Comparison of ENCODE assay signal across 13 cellular contexts in the genomic region with DNA sequence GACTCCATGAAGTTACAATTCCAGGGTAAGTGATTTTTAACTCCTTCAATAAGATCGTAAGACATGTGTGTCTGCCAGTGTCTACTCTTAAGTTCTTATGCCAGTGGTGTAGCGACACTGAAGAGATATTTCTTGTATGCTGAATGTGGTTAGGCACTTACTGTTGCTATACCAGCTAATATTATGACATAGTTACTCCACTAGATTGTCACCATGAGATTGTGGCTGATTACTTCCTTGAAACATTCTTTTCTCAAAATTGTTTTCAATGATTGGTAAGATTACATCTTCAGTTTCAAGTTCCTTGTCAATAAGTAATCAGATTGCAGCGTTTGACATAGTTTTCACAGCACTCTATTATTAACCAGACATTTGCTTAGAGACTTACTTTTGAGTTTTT.
DNase-seq lines count a peak whose midpoint lies in the region; ATAC-seq and TF ChIP-seq lines count a peak whose summit lies in the region.
"Had no signal": no experiment of that assay in that cellular context is flagged by ENCODE, and none has a peak within 500 bp of the region (broad histone marks: within the 10 kb centered on the region; RNA-seq: fewer than 3 reads in every experiment).

No MANE protein-coding gene starts in this region.

- no peaks in the 10 kb centered on the region for H4K20me1 ChIP-seq in smooth muscle cell (ENCODE audit: low read depth)

- peaks cover 12% of the 10 kb centered on the region for H3K4me1 Mint-ChIP-seq in activated T-cell treated with anti-CD3 and anti-CD28 coated beads, Interleukin-2, amount 50 U/mL, for 4 hours (ENCODE audit: low read depth)
- H3K4me1 Mint-ChIP-seq in central memory CD8-positive, alpha-beta T cell, result peaks cover 7% of the 10 kb centered on the region

- no peak overlapping the region for H2AFZ ChIP-seq in smooth muscle cell (ENCODE audit: low read depth)

- H3K4me3 Mint-ChIP-seq in activated T-cell treated with anti-CD3 and anti-CD28 coated beads, Interleukin-2, amount 50 U/mL, for 4 hours, result peak overlapping the region; percentile 88
- H3K4me3 Mint-ChIP-seq in central memory CD8-positive, alpha-beta T cell, result no peak overlapping the region

- H3K9ac ChIP-seq in smooth muscle cell (ENCODE audit: low read depth), result no peak overlapping the region

- no peak for DNase-seq in activated T-cell treated with anti-CD3 and anti-CD28 coated beads, Interleukin-2, amount 50 U/mL, for 4 hours
- DNase-seq in activated T-cell treated with anti-CD3 and anti-CD28 coated beads for 4 hours, result no peak
- peak; percentile 3 for DNase-seq in NAMALWA (ENCODE audit: low spot score)
- no peak for DNase-seq in central memory CD8-positive, alpha-beta T cell (ENCODE audit: low spot score in 2 of 2)
- no peak for DNase-seq in smooth muscle cell (lab: John Stamatoyannopoulos, UW; ENCODE audit: unreplicated experiment)
- no peak for DNase-seq in GM03348 (ENCODE audit: low spot score)
- no peak for DNase-seq in vagina (ENCODE audit: extremely low spot score in 2 of 2)
- DNase-seq in foreskin fibroblast, result no peak
- DNase-seq: activated gamma-delta T cell treated with Interleukin-2 at 50 U/mL for 16 hours, colonic mucosa, left colon, WERI-Rb-1 had no signal

- 49% methylated on average over 3 of the region's 3 CpGs for whole genome bisulfite sequencing in smooth muscle cell (ENCODE audit: low lambda C conversion rate)

- H3K4me3 ChIP-seq in smooth muscle cell, result peak overlapping the region; percentile 74
- no peak overlapping the region for H3K4me3 ChIP-seq in vagina
- no peak overlapping the region for H3K4me3 ChIP-seq in foreskin fibroblast (ENCODE audit: low read depth in 1 of 2, low read length in 2 of 2)

- ATAC-seq in activated T-cell treated with anti-CD3 and anti-CD28 coated beads, Interleukin-2, amount 50 U/mL, for 4 hours, result no peak
- ATAC-seq in central memory CD8-positive, alpha-beta T cell (replicated peaks; ENCODE audit: extremely low read depth, poor library complexity, severe bottlenecking), result no peak
- ATAC-seq: left colon had no signal

- H3K27me3 ChIP-seq in smooth muscle cell (ENCODE audit: low read depth) (no peaks in the 10 kb centered on the region), vagina (no peaks in the 10 kb centered on the region)
- H3K27me3 ChIP-seq: colonic mucosa, neutrophil had no signal

- peak overlapping the region; percentile 98 for H3K27ac Mint-ChIP-seq in central memory CD8-positive, alpha-beta T cell (ENCODE audit: low read depth)

- no peaks in the 10 kb centered on the region for H3K36me3 ChIP-seq in smooth muscle cell (ENCODE audit: low read depth)
- no peaks in the 10 kb centered on the region for H3K36me3 ChIP-seq in vagina
- H3K36me3 ChIP-seq: colonic mucosa, neutrophil, WERI-Rb-1 had no signal

- no peak overlapping the region for H3K27ac ChIP-seq in smooth muscle cell (ENCODE audit: low read depth)
- no peak overlapping the region for H3K27ac ChIP-seq in vagina
- H3K27ac ChIP-seq: neutrophil had no signal

- intact Hi-C loops in vagina (cut with DNase I), result loop anchor here (10.0 kb wide), 1 partner anchor 155 kb away; the partner anchor contains the start of gene APEX2

- peaks cover 5% of the 10 kb centered on the region for H3K4me1 ChIP-seq in smooth muscle cell (ENCODE audit: low read depth)
- H3K4me1 ChIP-seq in vagina, result peaks cover 4% of the 10 kb centered on the region
- H3K4me1 ChIP-seq: colonic mucosa had no signal

- no peak for TF ChIP-seq POLR2A in vagina (IDR thresholded peaks at IDR 0.05)

- H3F3A ChIP-seq in smooth muscle cell (ENCODE audit: low read depth), result no peaks in the 10 kb centered on the region

- no peaks in the 10 kb centered on the region for H3K27me3 Mint-ChIP-seq in activated T-cell treated with anti-CD3 and anti-CD28 coated beads, Interleukin-2, amount 50 U/mL, for 4 hours (ENCODE audit: low read depth)
- no peaks in the 10 kb centered on the region for H3K27me3 Mint-ChIP-seq in central memory CD8-positive, alpha-beta T cell

- TF ChIP-seq CTCF in smooth muscle cell (IDR thresholded peaks at IDR 0.05; ENCODE audit: borderline replicate concordance, insufficient read depth, poor library complexity, severe bottlenecking), result no peak
- TF ChIP-seq CTCF in vagina (IDR thresholded peaks at IDR 0.05), result no peak
- TF ChIP-seq CTCF in foreskin fibroblast (IDR thresholded peaks at IDR 0.05; ENCODE audit: low read depth, low read length), result no peak

- peaks cover 3% of the 10 kb centered on the region for H3K36me3 Mint-ChIP-seq in activated T-cell treated with anti-CD3 and anti-CD28 coated beads, Interleukin-2, amount 50 U/mL, for 4 hours (ENCODE audit: insufficient read depth)
- peaks cover 18% of the 10 kb centered on the region for H3K36me3 Mint-ChIP-seq in central memory CD8-positive, alpha-beta T cell (ENCODE audit: insufficient read depth)

- no peak overlapping the region for H3K4me2 ChIP-seq in smooth muscle cell

- H3K79me2 ChIP-seq in smooth muscle cell (ENCODE audit: low read depth), result no peaks in the 10 kb centered on the region

- no peaks in the 10 kb centered on the region for H3K9me3 Mint-ChIP-seq in activated T-cell treated with anti-CD3 and anti-CD28 coated beads, Interleukin-2, amount 50 U/mL, for 4 hours
- no peaks in the 10 kb centered on the region for H3K9me3 Mint-ChIP-seq in central memory CD8-positive, alpha-beta T cell

- H3K9me3 ChIP-seq in smooth muscle cell (replicated peaks; ENCODE audit: low read depth) (no peaks in the 10 kb centered on the region), vagina (no peaks in the 10 kb centered on the region)
- H3K9me3 ChIP-seq: colonic mucosa, neutrophil had no signal
